In the genomic region with DNA sequence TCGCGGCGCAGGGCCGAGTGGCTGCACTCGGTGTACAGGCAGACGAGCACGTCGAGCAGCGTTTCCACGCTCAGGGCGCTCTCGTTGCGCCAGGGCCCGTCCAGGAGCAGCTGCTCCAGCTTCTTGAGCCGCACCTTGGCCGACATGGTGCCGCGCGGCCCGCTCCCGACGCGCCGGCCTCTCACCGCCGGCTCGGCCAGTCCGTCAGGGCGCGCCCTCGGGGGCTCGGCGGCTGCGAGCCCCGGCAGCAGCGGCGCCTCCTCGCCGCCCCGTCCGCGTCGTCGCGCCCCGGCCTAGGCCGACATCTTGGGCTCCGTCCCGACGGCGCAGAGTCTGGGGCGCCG, we compare ENCODE assay signal across 1 cellular context.
TF ChIP-seq lines count a peak whose summit lies in the region.

No MANE protein-coding gene starts in this region.

TF ChIP-seq in H1, 55 proteins besides CTCF, POLR2A, EP300 and RAD21:
- TF ChIP-seq YY1 (IDR thresholded peaks at IDR 0.05; ENCODE audit: low read depth, low read length) = peak; percentile 49; the same call in 1 of the 2 replicates
- TF ChIP-seq RBBP5 (IDR thresholded peaks at IDR 0.05; ENCODE audit: borderline replicate concordance, low read depth, low read length) = peak; percentile 89; the same call in 1 of the 2 replicates
- TF ChIP-seq TCF12 (IDR thresholded peaks at IDR 0.05; ENCODE audit: low read depth, low read length) = no peak
- peak; percentile 21; the same call in 1 of the 2 replicates for TF ChIP-seq PHF8 (conservative IDR thresholded peaks at IDR 0.05; ENCODE audit: low read depth, low read length)
- TF ChIP-seq KDM4A (IDR thresholded peaks at IDR 0.05; ENCODE audit: low read depth, low read length, severe bottlenecking) = peak; percentile 81
